Comparison of ENCODE assay signal across 34 cellular contexts in the genomic region with DNA sequence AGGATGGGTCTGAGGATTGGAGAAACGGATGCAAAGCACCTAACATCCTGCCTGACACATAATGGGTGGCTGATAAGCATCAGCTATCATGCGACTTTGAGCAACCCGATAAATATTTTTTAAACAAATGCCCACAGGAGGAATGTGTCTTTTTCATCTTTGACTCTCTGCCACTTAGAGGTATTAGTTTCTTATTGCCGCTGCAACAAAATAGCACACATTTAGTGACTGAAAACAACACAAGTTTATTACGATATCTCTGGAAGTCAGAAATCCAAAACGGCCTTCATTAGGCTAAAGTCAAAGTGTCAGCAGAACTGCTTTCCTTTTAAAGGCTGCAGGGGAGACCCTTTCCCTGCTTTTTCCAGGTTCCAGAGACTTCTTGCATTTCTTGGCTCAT.
"Had no signal": no experiment of that assay in that cellular context is flagged by ENCODE, and none has a peak within 500 bp of the region (broad histone marks: within the 10 kb centered on the region; RNA-seq: fewer than 3 reads in every experiment).

No MANE protein-coding gene starts in this region.

- H3K4me2 ChIP-seq: KMS-11 had no signal

- H3K9ac ChIP-seq: KMS-11 had no signal

- DNase-seq: Karpas-422, Kasumi-1, MM.1S, MV-4-11, NCI-H1048, NCI-H1092, NCI-H1092 treated with DMSO at 0.1 percent for 48 hours, NCI-H1105, NCI-H1105 treated with DMSO at 0.1 percent for 48 hours, NCI-H1417, NCI-H1417 treated with DMSO at 0.1 percent for 48 hours, NCI-H1436, NCI-H1436 treated with DMSO at 0.1 percent for 48 hours, NCI-H146, NCI-H1694, NCI-H1694 treated with DMSO at 0.1 percent for 48 hours, NCI-H187, NCI-H187 treated with DMSO at 0.1 percent for 48 hours, NCI-H1930, NCI-H2029, NCI-H2029 treated with DMSO at 0.1 percent for 48 hours, NCI-H2081, NCI-H2081 treated with DMSO at 0.1 percent for 48 hours, NCI-H2107, NCI-H2171, NCI-H2171 treated with DMSO at 0.1 percent for 48 hours, NCI-H2227 treated with DMSO at 0.1 percent for 48 hours, NCI-H226, NCI-H345, NCI-H446, NCI-H446 treated with DMSO at 0.1 percent for 48 hours, NCI-H510A, NCI-H510A treated with DMSO at 0.1 percent for 48 hours had no signal

- H3K27ac ChIP-seq: KMS-11 had no signal
